ENCODE assay signal across 1 cellular context in the genomic region with DNA sequence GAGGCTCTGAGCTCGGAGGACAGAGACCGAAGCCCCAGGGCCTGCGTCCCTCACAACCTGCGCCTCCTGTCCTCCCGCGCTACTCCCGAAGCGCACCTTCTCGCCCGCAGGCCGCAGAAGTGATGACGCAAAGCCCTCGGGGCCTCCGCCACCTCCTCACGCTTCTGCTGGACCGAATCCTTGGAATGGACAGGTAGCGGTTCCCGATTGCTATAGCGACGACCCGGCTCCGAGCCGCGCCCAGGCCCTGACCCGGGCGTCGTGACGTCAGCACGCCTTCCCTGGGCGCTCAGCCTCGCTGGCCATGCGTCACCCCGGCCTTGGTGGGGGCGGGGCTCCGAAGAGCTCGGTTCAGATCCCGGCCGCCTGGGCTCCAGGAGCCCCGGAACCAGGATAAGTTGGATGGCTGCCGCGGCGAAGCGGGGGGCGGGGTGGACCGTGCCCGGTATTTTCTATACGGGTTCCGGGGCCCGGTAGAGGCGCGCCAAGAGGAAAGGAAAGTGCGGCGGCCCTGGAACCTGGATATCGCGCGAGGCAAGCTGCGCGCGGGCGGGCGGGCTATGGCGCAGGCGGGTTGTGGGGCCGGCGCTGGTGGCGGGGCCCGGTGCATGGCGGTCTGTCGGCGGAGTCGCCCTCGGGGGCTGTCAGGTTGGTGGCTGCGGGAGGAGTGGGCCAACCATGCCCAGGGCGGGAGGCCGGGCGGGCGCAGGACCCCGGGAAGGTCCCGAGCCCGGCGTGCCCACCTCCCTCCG.
A peak's percentile ranks its signal among the peaks of the same experiment; 100 is the strongest.
TF ChIP-seq lines count a peak whose summit lies in the region.

A gene (plus strand): TSS at position 542 of the 752 bp plus-strand sequence. CDS start 21,417 bp downstream, outside the sequence.

TF ChIP-seq in K562, 482 proteins besides CTCF, POLR2A, EP300 and RAD21 (continued from another document and continues in another):
- TF ChIP-seq, protein P1, sequence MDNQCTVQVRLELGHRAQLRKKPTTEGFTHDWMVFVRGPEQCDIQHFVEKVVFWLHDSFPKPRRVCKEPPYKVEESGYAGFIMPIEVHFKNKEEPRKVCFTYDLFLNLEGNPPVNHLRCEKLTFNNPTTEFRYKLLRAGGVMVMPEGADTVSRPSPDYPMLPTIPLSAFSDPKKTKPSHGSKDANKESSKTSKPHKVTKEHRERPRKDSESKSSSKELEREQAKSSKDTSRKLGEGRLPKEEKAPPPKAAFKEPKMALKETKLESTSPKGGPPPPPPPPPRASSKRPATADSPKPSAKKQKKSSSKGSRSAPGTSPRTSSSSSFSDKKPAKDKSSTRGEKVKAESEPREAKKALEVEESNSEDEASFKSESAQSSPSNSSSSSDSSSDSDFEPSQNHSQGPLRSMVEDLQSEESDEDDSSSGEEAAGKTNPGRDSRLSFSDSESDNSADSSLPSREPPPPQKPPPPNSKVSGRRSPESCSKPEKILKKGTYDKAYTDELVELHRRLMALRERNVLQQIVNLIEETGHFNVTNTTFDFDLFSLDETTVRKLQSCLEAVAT (IDR thresholded peaks at IDR 0.05): no peak
- TF ChIP-seq KHSRP (IDR thresholded peaks at IDR 0.05): peak; percentile 80
- TF ChIP-seq, protein P2, sequence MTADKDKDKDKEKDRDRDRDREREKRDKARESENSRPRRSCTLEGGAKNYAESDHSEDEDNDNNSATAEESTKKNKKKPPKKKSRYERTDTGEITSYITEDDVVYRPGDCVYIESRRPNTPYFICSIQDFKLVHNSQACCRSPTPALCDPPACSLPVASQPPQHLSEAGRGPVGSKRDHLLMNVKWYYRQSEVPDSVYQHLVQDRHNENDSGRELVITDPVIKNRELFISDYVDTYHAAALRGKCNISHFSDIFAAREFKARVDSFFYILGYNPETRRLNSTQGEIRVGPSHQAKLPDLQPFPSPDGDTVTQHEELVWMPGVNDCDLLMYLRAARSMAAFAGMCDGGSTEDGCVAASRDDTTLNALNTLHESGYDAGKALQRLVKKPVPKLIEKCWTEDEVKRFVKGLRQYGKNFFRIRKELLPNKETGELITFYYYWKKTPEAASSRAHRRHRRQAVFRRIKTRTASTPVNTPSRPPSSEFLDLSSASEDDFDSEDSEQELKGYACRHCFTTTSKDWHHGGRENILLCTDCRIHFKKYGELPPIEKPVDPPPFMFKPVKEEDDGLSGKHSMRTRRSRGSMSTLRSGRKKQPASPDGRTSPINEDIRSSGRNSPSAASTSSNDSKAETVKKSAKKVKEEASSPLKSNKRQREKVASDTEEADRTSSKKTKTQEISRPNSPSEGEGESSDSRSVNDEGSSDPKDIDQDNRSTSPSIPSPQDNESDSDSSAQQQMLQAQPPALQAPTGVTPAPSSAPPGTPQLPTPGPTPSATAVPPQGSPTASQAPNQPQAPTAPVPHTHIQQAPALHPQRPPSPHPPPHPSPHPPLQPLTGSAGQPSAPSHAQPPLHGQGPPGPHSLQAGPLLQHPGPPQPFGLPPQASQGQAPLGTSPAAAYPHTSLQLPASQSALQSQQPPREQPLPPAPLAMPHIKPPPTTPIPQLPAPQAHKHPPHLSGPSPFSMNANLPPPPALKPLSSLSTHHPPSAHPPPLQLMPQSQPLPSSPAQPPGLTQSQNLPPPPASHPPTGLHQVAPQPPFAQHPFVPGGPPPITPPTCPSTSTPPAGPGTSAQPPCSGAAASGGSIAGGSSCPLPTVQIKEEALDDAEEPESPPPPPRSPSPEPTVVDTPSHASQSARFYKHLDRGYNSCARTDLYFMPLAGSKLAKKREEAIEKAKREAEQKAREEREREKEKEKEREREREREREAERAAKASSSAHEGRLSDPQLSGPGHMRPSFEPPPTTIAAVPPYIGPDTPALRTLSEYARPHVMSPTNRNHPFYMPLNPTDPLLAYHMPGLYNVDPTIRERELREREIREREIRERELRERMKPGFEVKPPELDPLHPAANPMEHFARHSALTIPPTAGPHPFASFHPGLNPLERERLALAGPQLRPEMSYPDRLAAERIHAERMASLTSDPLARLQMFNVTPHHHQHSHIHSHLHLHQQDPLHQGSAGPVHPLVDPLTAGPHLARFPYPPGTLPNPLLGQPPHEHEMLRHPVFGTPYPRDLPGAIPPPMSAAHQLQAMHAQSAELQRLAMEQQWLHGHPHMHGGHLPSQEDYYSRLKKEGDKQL (CRISPR knock-in tag; IDR thresholded peaks at IDR 0.05; ENCODE audit: borderline replicate concordance): 0 out of 2 replicates have a peak, but pooled peaks have one; percentile 78
- TF ChIP-seq ZEB2 (IDR thresholded peaks at IDR 0.05): peak; percentile 89
- 0 out of 2 replicates have a peak, but pooled peaks have one; percentile 31 for TF ChIP-seq MBD2 (IDR thresholded peaks at IDR 0.05; ENCODE audit: borderline replicate concordance, low read depth)
- TF ChIP-seq SAFB (IDR thresholded peaks at IDR 0.05; ENCODE audit: borderline replicate concordance, low read depth, low read length): no peak
- TF ChIP-seq FOSL1 (tag; conservative IDR thresholded peaks at IDR 0.05): peak; percentile 86
- TF ChIP-seq, protein P3, sequence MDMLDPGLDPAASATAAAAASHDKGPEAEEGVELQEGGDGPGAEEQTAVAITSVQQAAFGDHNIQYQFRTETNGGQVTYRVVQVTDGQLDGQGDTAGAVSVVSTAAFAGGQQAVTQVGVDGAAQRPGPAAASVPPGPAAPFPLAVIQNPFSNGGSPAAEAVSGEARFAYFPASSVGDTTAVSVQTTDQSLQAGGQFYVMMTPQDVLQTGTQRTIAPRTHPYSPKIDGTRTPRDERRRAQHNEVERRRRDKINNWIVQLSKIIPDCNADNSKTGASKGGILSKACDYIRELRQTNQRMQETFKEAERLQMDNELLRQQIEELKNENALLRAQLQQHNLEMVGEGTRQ (CRISPR knock-in tag; IDR thresholded peaks at IDR 0.05): no peak
- peak; percentile 97 for TF ChIP-seq NBN (IDR thresholded peaks at IDR 0.05; ENCODE audit: low read depth)
- TF ChIP-seq YY1 (IDR thresholded peaks at IDR 0.05; ENCODE audit: borderline replicate concordance in 1 of 3, control insufficient read depth in 1 of 3, extremely low read depth in 1 of 3, insufficient read depth in 3 of 3, insufficient read length in 1 of 3, insufficient replicate concordance in 2 of 3, low read depth in 1 of 3, low read length in 2 of 3): peak; percentile 60 to 89 (median 89)
- TF ChIP-seq ZNF644 (tag; IDR thresholded peaks at IDR 0.05; ENCODE audit: low read depth): peak; percentile 74; the same call in 1 of the 2 replicates
- TF ChIP-seq SAP30 (IDR thresholded peaks at IDR 0.05; ENCODE audit: borderline replicate concordance, insufficient read depth, low read depth, low read length, poor library complexity, severe bottlenecking): peak; percentile 96
- peak; percentile 59 for TF ChIP-seq PHF20 (IDR thresholded peaks at IDR 0.05; ENCODE audit: partially characterized antibody)
- TF ChIP-seq ZBTB1 (CRISPR knock-in tag; IDR thresholded peaks at IDR 0.05; ENCODE audit: borderline replicate concordance, low read depth): peak; percentile 78; the same call in 1 of the 2 replicates
- TF ChIP-seq, protein P4, sequence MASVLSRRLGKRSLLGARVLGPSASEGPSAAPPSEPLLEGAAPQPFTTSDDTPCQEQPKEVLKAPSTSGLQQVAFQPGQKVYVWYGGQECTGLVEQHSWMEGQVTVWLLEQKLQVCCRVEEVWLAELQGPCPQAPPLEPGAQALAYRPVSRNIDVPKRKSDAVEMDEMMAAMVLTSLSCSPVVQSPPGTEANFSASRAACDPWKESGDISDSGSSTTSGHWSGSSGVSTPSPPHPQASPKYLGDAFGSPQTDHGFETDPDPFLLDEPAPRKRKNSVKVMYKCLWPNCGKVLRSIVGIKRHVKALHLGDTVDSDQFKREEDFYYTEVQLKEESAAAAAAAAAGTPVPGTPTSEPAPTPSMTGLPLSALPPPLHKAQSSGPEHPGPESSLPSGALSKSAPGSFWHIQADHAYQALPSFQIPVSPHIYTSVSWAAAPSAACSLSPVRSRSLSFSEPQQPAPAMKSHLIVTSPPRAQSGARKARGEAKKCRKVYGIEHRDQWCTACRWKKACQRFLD (CRISPR knock-in tag; IDR thresholded peaks at IDR 0.05): no peak; the same call in 1 of the 2 replicates
- no peak for TF ChIP-seq MEF2A (IDR thresholded peaks at IDR 0.05; ENCODE audit: control insufficient read depth, low read depth, low read length)
- TF ChIP-seq TRIM24 (IDR thresholded peaks at IDR 0.05): peak; percentile 16 to 88; a peak in 2 of 4 replicates
- no peak for TF ChIP-seq ZNF445 (CRISPR knock-in tag; IDR thresholded peaks at IDR 0.05; ENCODE audit: low read depth)
- TF ChIP-seq GTF2A2 (tag; IDR thresholded peaks at IDR 0.05): no peak
- peak; percentile 24; the same call in 1 of the 2 replicates for TF ChIP-seq CBX5 (IDR thresholded peaks at IDR 0.05; ENCODE audit: borderline replicate concordance, low read depth)
- TF ChIP-seq, protein P5, sequence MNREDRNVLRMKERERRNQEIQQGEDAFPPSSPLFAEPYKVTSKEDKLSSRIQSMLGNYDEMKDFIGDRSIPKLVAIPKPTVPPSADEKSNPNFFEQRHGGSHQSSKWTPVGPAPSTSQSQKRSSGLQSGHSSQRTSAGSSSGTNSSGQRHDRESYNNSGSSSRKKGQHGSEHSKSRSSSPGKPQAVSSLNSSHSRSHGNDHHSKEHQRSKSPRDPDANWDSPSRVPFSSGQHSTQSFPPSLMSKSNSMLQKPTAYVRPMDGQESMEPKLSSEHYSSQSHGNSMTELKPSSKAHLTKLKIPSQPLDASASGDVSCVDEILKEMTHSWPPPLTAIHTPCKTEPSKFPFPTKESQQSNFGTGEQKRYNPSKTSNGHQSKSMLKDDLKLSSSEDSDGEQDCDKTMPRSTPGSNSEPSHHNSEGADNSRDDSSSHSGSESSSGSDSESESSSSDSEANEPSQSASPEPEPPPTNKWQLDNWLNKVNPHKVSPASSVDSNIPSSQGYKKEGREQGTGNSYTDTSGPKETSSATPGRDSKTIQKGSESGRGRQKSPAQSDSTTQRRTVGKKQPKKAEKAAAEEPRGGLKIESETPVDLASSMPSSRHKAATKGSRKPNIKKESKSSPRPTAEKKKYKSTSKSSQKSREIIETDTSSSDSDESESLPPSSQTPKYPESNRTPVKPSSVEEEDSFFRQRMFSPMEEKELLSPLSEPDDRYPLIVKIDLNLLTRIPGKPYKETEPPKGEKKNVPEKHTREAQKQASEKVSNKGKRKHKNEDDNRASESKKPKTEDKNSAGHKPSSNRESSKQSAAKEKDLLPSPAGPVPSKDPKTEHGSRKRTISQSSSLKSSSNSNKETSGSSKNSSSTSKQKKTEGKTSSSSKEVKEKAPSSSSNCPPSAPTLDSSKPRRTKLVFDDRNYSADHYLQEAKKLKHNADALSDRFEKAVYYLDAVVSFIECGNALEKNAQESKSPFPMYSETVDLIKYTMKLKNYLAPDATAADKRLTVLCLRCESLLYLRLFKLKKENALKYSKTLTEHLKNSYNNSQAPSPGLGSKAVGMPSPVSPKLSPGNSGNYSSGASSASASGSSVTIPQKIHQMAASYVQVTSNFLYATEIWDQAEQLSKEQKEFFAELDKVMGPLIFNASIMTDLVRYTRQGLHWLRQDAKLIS (CRISPR knock-in tag; IDR thresholded peaks at IDR 0.05): peak; percentile 95
- TF ChIP-seq SMARCA5 (IDR thresholded peaks at IDR 0.05): no peak
- no peak for TF ChIP-seq ZNF134 (CRISPR knock-in tag; conservative IDR thresholded peaks at IDR 0.05)
- TF ChIP-seq ZBED1 (IDR thresholded peaks at IDR 0.05): peak; percentile 24
- no peak for TF ChIP-seq RFX7 (CRISPR knock-in tag; IDR thresholded peaks at IDR 0.05)
- TF ChIP-seq, protein P6, sequence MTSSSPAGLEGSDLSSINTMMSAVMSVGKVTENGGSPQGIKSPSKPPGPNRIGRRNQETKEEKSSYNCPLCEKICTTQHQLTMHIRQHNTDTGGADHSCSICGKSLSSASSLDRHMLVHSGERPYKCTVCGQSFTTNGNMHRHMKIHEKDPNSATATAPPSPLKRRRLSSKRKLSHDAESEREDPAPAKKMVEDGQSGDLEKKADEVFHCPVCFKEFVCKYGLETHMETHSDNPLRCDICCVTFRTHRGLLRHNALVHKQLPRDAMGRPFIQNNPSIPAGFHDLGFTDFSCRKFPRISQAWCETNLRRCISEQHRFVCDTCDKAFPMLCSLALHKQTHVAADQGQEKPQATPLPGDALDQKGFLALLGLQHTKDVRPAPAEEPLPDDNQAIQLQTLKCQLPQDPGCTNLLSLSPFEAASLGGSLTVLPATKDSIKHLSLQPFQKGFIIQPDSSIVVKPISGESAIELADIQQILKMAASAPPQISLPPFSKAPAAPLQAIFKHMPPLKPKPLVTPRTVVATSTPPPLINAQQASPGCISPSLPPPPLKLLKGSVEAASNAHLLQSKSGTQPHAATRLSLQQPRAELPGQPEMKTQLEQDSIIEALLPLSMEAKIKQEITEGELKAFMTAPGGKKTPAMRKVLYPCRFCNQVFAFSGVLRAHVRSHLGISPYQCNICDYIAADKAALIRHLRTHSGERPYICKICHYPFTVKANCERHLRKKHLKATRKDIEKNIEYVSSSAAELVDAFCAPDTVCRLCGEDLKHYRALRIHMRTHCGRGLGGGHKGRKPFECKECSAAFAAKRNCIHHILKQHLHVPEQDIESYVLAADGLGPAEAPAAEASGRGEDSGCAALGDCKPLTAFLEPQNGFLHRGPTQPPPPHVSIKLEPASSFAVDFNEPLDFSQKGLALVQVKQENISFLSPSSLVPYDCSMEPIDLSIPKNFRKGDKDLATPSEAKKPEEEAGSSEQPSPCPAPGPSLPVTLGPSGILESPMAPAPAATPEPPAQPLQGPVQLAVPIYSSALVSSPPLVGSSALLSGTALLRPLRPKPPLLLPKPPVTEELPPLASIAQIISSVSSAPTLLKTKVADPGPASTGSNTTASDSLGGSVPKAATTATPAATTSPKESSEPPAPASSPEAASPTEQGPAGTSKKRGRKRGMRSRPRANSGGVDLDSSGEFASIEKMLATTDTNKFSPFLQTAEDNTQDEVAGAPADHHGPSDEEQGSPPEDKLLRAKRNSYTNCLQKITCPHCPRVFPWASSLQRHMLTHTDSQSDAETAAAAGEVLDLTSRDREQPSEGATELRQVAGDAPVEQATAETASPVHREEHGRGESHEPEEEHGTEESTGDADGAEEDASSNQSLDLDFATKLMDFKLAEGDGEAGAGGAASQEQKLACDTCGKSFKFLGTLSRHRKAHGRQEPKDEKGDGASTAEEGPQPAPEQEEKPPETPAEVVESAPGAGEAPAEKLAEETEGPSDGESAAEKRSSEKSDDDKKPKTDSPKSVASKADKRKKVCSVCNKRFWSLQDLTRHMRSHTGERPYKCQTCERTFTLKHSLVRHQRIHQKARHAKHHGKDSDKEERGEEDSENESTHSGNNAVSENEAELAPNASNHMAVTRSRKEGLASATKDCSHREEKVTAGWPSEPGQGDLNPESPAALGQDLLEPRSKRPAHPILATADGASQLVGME (CRISPR knock-in tag; IDR thresholded peaks at IDR 0.05): peak; percentile 96
- no peak for TF ChIP-seq SRSF3 (IDR thresholded peaks at IDR 0.05; ENCODE audit: insufficient read depth, low read length)
- peak; percentile 98 for TF ChIP-seq TARDBP (IDR thresholded peaks at IDR 0.05)
- TF ChIP-seq KDM2B (CRISPR knock-in tag; IDR thresholded peaks at IDR 0.05): peak; percentile 7; the same call in 1 of the 2 replicates
- TF ChIP-seq FOS (IDR thresholded peaks at IDR 0.05; ENCODE audit: extremely low read depth, insufficient read length): peak; percentile 96
- no peak for TF ChIP-seq MECOM (CRISPR knock-in tag; IDR thresholded peaks at IDR 0.05)
- no peak for TF ChIP-seq PTRF (tag; IDR thresholded peaks at IDR 0.05)
- peak; percentile 88 to 90 for TF ChIP-seq NRF1 (conservative IDR thresholded peaks at IDR 0.05 in 1 of 2, IDR thresholded peaks at IDR 0.05 in 1 of 2)
- TF ChIP-seq ZNF408 (CRISPR knock-in tag; IDR thresholded peaks at IDR 0.05; ENCODE audit: low read depth): no peak
- TF ChIP-seq SMAD4 (CRISPR knock-in tag; conservative IDR thresholded peaks at IDR 0.05): peak; percentile 95
- no peak for TF ChIP-seq BRD9 (IDR thresholded peaks at IDR 0.05; ENCODE audit: low read depth, partially characterized antibody)
